ENCODE assay signal across 9 cellular contexts in genomic region chr12:25194211-25194610, GRCh38. TPM values are rescaled to one million over a fixed set of nuclear protein-coding genes. Genes with fewer than 3 reads are reported as not detected.
DNase-seq lines count a peak whose midpoint lies in the region; ATAC-seq and TF ChIP-seq lines count a peak whose summit lies in the region.
"Had no signal": no experiment of that assay in that cellular context is flagged by ENCODE, and none has a peak within 500 bp of the region (broad histone marks: within the 10 kb centered on the region; RNA-seq: fewer than 3 reads in every experiment).

No MANE protein-coding gene starts in this region.

- H3K4me2 ChIP-seq in BLaER1 treated with 17β-estradiol and CSF1 and Interleukin-3, amounts not matched to agents 10 nM and 100 nM: peak overlapping the region; percentile 77 to 97 (median 89); a peak in 20 of 22 replicates
- H3K4me2 ChIP-seq in Karpas-422 (ENCODE audit: low read depth, low read length, poor library complexity, severe bottlenecking) (peak overlapping the region; percentile 93), neural cell (ENCODE audit: low read length) (peak overlapping the region; percentile 49)

- no peaks in the 10 kb centered on the region for H3F3A ChIP-seq in neural cell (ENCODE audit: insufficient read depth, low read length, poor library complexity, severe bottlenecking)

- H3K79me2 ChIP-seq in Karpas-422 (ENCODE audit: low read length) (no peaks in the 10 kb centered on the region), neural cell (replicated peaks; ENCODE audit: insufficient read depth, low read length) (no peaks in the 10 kb centered on the region)

- no peak for TF ChIP-seq RAD21 in neural cell (conservative IDR thresholded peaks at IDR 0.05)

- no peaks in the 10 kb centered on the region for H3K9me2 ChIP-seq in Karpas-422 (replicated peaks; ENCODE audit: insufficient read depth, low read length)
- H3K9me2 ChIP-seq in neural cell (ENCODE audit: insufficient read depth, low read length): no peaks in the 10 kb centered on the region

- peak overlapping the region in 2 of 11 experiments; percentile 81 to 90; a peak in 3 of 22 replicates for H3K27ac ChIP-seq in BLaER1 treated with 17β-estradiol and CSF1 and Interleukin-3, amounts not matched to agents 10 nM and 100 nM
- H3K27ac ChIP-seq in Karpas-422 (ENCODE audit: low read length): no peak overlapping the region
- no peak overlapping the region for H3K27ac ChIP-seq in neural cell (ENCODE audit: low read length)

- no peak for TF ChIP-seq EP300 in neural cell (conservative IDR thresholded peaks at IDR 0.05; ENCODE audit: poor library complexity, severe bottlenecking)

- ATAC-seq in GM21576 (IDR thresholded peaks at IDR 0.05; ENCODE audit: unreplicated experiment): no peak

- no peak for TF ChIP-seq CTCF in neural cell (IDR thresholded peaks at IDR 0.05; ENCODE audit: poor library complexity, severe bottlenecking)

- peak overlapping the region in 9 of 10 experiments; percentile 70 to 78 (median 74); a peak in 11 of 20 replicates for H3K4me3 ChIP-seq in BLaER1 treated with 17β-estradiol and CSF1 and Interleukin-3, amounts not matched to agents 10 nM and 100 nM
- H3K4me3 ChIP-seq in Karpas-422 (ENCODE audit: low read length): peak overlapping the region; percentile 79
- H3K4me3 ChIP-seq in neural cell (ENCODE audit: low read length): peak overlapping the region; percentile 86

- H3K9ac ChIP-seq in BLaER1 treated with 17β-estradiol and CSF1 and Interleukin-3, amounts not matched to agents 10 nM and 100 nM: peak overlapping the region in 3 of 11 experiments; percentile 83 to 93 (median 89); a peak in 4 of 22 replicates
- H3K9ac ChIP-seq in Karpas-422 (ENCODE audit: low read length): peak overlapping the region; percentile 77
- H3K9ac ChIP-seq in neural cell (ENCODE audit: low read length): no peak overlapping the region

- peaks cover 21 to 34% (median 31%) of the 10 kb centered on the region in 10 experiments for H3K4me1 ChIP-seq in BLaER1 treated with 17β-estradiol and CSF1 and Interleukin-3, amounts not matched to agents 10 nM and 100 nM
- H3K4me1 ChIP-seq in Karpas-422 (ENCODE audit: low read length): peaks cover 25% of the 10 kb centered on the region

- peaks cover 0 to 6% (median 0%) of the 10 kb centered on the region in 11 experiments; a peak in 1 of 22 replicates for H4K20me1 ChIP-seq in BLaER1 treated with 17β-estradiol and CSF1 and Interleukin-3, amounts not matched to agents 10 nM and 100 nM
- H4K20me1 ChIP-seq in Karpas-422 (ENCODE audit: insufficient read depth, low read depth, low read length) (no peaks in the 10 kb centered on the region), neural cell (ENCODE audit: insufficient read depth) (no peaks in the 10 kb centered on the region)

- no peak for DNase-seq in Karpas-422
- peak; percentile 9 for DNase-seq in cerebellar cortex (ENCODE audit: low spot score)
- DNase-seq in activated effector memory CD4-positive, alpha-beta T cell treated with Interleukin-2 at 50 U/mL for 16 hours: no peak
- DNase-seq in NCI-H2196 treated with DMSO at 0.1 percent for 48 hours (lab: John Stamatoyannopoulos, UW; ENCODE audit: unreplicated experiment): no peak
- no peak for DNase-seq in NCI-H2171 (lab: John Stamatoyannopoulos, UW)

- H3K36me3 ChIP-seq in BLaER1 treated with 17β-estradiol and CSF1 and Interleukin-3, amounts not matched to agents 10 nM and 100 nM: no peaks in the 10 kb centered on the region
- no peaks in the 10 kb centered on the region for H3K36me3 ChIP-seq in Karpas-422 (ENCODE audit: insufficient read depth, low read length)
- H3K36me3 ChIP-seq in neural cell (ENCODE audit: insufficient read depth, low read length): no peaks in the 10 kb centered on the region

- H2AFZ ChIP-seq in Karpas-422 (ENCODE audit: low read length) (no peak overlapping the region), neural cell (ENCODE audit: low read depth, low read length) (peak overlapping the region; percentile 31)

- no peaks in the 10 kb centered on the region for H3K9me3 ChIP-seq in BLaER1 treated with 17β-estradiol and CSF1 and Interleukin-3, amounts not matched to agents 10 nM and 100 nM (replicated peaks in 1 of 11)
- H3K9me3 ChIP-seq in Karpas-422 (ENCODE audit: low read length) (no peaks in the 10 kb centered on the region), neural cell (ENCODE audit: low read length) (no peaks in the 10 kb centered on the region)

- no peaks in the 10 kb centered on the region for H3K27me3 ChIP-seq in BLaER1 treated with 17β-estradiol and CSF1 and Interleukin-3, amounts not matched to agents 10 nM and 100 nM
- H3K27me3 ChIP-seq in Karpas-422 (ENCODE audit: low read length): no peaks in the 10 kb centered on the region
- H3K27me3 ChIP-seq in neural cell (ENCODE audit: insufficient read depth, low read depth, low read length): no peaks in the 10 kb centered on the region

TF ChIP-seq in neural cell, 6 proteins besides CTCF, POLR2A, EP300 and RAD21:
- TF ChIP-seq SMC3 (conservative IDR thresholded peaks at IDR 0.05; ENCODE audit: poor library complexity) (no peak), POLR2AphosphoS5 (IDR thresholded peaks at IDR 0.05) (no peak), REST (IDR thresholded peaks at IDR 0.05; ENCODE audit: borderline replicate concordance) (no peak), MXI1 (conservative IDR thresholded peaks at IDR 0.05; ENCODE audit: poor library complexity, severe bottlenecking) (no peak), EZH2 (IDR thresholded peaks at IDR 0.05; ENCODE audit: borderline replicate concordance, insufficient read depth, low read length, poor library complexity, severe bottlenecking) (no peak), TAF1 (IDR thresholded peaks at IDR 0.05; ENCODE audit: low read depth) (no peak)

RNA-seq across cellular contexts. Expression of gene DNAI7, which starts 0.7 kb away (rescaled TPM):
- total RNA-seq in Karpas-422 (2014; rRNA removed; shearing (Covaris generic); ENCODE audit: low replicate concordance): not detected in 2 replicates
- polyA plus RNA-seq in neural cell: 0.58 and 1.3 TPM in 2 replicates
- 3.8 and 5.6 TPM in 2 replicates for polyA minus RNA-seq in neural cell
- total RNA-seq: T-helper 2 cell treated with Interferon-gamma antibody and Interleukin-4, amounts not matched to agents 100 ng/mL and 5 ng/mL, for 36 hours had no signal

RNA-seq across cellular contexts. Expression of gene ETFRF1, which starts 0.8 kb away (rescaled TPM):
- total RNA-seq in Karpas-422 (2014; rRNA removed; shearing (Covaris generic); ENCODE audit: low replicate concordance): 4.9 and 18.3 TPM in 2 replicates
- polyA plus RNA-seq in neural cell: 81.8 and 85.0 TPM in 2 replicates
- 52.6 and 78.4 TPM in 2 replicates for polyA minus RNA-seq in neural cell

RNA-seq across cellular contexts. Expression of gene KRAS, which starts 56.5 kb away (rescaled TPM):
- total RNA-seq in Karpas-422 (2014; rRNA removed; shearing (Covaris generic); ENCODE audit: low replicate concordance): 13.5 and 35.8 TPM in 2 replicates
- polyA plus RNA-seq in neural cell: 34.7 and 35.1 TPM in 2 replicates
- polyA minus RNA-seq in neural cell: 50.4 and 59.6 TPM in 2 replicates
